ENCODE assay signal across 12 cellular contexts in genomic region chr1:31891280-31891679, GRCh38. TPM values are rescaled to one million over a fixed set of nuclear protein-coding genes. Genes with fewer than 3 reads are reported as not detected.
A peak's percentile ranks its signal among the peaks of the same experiment; 100 is the strongest.
DNase-seq lines count a peak whose midpoint lies in the region; ATAC-seq and TF ChIP-seq lines count a peak whose summit lies in the region.
"Had no signal": no experiment of that assay in that cellular context is flagged by ENCODE, and none has a peak within 500 bp of the region (broad histone marks: within the 10 kb centered on the region; RNA-seq: fewer than 3 reads in every experiment).

No MANE protein-coding gene starts in this region.

- H3K4me3 Mint-ChIP-seq in activated CD4-positive, alpha-beta memory T cell treated with anti-CD3 and anti-CD28 coated beads for 36 hours = no peak overlapping the region
- H3K4me3 Mint-ChIP-seq in natural killer cell = no peak overlapping the region

- ATAC-seq in natural killer cell = no peak

- intact Hi-C loops in activated CD4-positive, alpha-beta memory T cell treated with anti-CD3 and anti-CD28 coated beads for 36 hours (cut with micrococcal nuclease) = loop anchor here (1.0 kb wide), 4 partner anchors 20 to 65 kb away; no protein-coding TSS in a partner anchor
- intact Hi-C loops in natural killer cell (cut with micrococcal nuclease) (no loop called here), testis (cut with DNase I; ENCODE audit: low total_unique reads) (no loop called here)

- peaks cover 35% of the 10 kb centered on the region for H3K4me1 Mint-ChIP-seq in activated CD4-positive, alpha-beta memory T cell treated with anti-CD3 and anti-CD28 coated beads for 36 hours (ENCODE audit: low read depth)
- peaks cover 14 to 19% of the 10 kb centered on the region in 2 donors for H3K4me1 Mint-ChIP-seq in natural killer cell

- H3K27me3 Mint-ChIP-seq in activated CD4-positive, alpha-beta memory T cell treated with anti-CD3 and anti-CD28 coated beads for 36 hours = no peaks in the 10 kb centered on the region
- no peaks in the 10 kb centered on the region for H3K27me3 Mint-ChIP-seq in natural killer cell (ENCODE audit: low read depth in 2 of 2)

- H3K27ac ChIP-seq in testis = no peak overlapping the region
- H3K27ac ChIP-seq: dorsolateral prefrontal cortex had no signal

- H3K27me3 ChIP-seq in testis (no peaks in the 10 kb centered on the region), MG63 (no peaks in the 10 kb centered on the region)
- H3K27me3 ChIP-seq: dorsolateral prefrontal cortex had no signal

- CTCF ChIA-PET in activated CD4-positive, alpha-beta memory T cell treated with anti-CD3 and anti-CD28 coated beads for 36 hours (lab: Charles Lee) = interaction anchor here (0.6 to 2.0 kb wide), 9 partner anchors 15 to 821 kb away, joined by 3 to 5 read pairs (median 3); partner anchors contain the start of gene PTP4A2

- TF ChIP-seq CTCF in GM12864 (IDR thresholded peaks at IDR 0.05; ENCODE audit: low read depth, low read length, missing control alignments) (no peak), natural killer cell (IDR thresholded peaks at IDR 0.05) (no peak), testis (IDR thresholded peaks at IDR 0.05) (no peak)

- peaks cover 1% of the 10 kb centered on the region for H3K36me3 Mint-ChIP-seq in activated CD4-positive, alpha-beta memory T cell treated with anti-CD3 and anti-CD28 coated beads for 36 hours
- no peaks in the 10 kb centered on the region for H3K36me3 Mint-ChIP-seq in natural killer cell

- no peaks in the 10 kb centered on the region for H3K9me3 ChIP-seq in testis
- H3K9me3 ChIP-seq in MG63 = peaks cover 8% of the 10 kb centered on the region; the same call in 1 of the 2 replicates

- DNase-seq in GM12864 (ENCODE audit: low read depth) (peak; percentile 64), GM19240 (ENCODE audit: insufficient read length, low spot score) (peak; percentile 16), natural killer cell (no peak), dermis blood vessel endothelial cell (no peak), testis (no peak), MG63 (no peak), NCI-H774 (lab: John Stamatoyannopoulos, UW) (no peak)
- DNase-seq in activated CD4-positive, alpha-beta memory T cell treated with anti-CD3 and anti-CD28 coated beads for 36 hours = peak; percentile 78
- DNase-seq: COR-L47, dorsolateral prefrontal cortex, NCI-H187 treated with DMSO at 0.1 percent for 48 hours had no signal

- H3K36me3 ChIP-seq in testis (ENCODE audit: low read depth, missing control alignments) (no peaks in the 10 kb centered on the region), MG63 (peaks cover 2% of the 10 kb centered on the region; the same call in 1 of the 2 replicates)

- WGBS in testis, 2 donors = 84 to 88% methylated on average over 3 of the region's 3 CpGs

- POLR2A ChIA-PET in activated CD4-positive, alpha-beta memory T cell treated with anti-CD3 and anti-CD28 coated beads for 36 hours (lab: Charles Lee) = interaction anchor here (0.8 to 2.3 kb wide), 8 partner anchors 10 to 66 kb away, joined by 3 to 10 read pairs (median 5); no protein-coding TSS in a partner anchor

- no peak for TF ChIP-seq POLR2A in testis (IDR thresholded peaks at IDR 0.05)

- H3K9me3 Mint-ChIP-seq in activated CD4-positive, alpha-beta memory T cell treated with anti-CD3 and anti-CD28 coated beads for 36 hours = no peaks in the 10 kb centered on the region
- no peaks in the 10 kb centered on the region for H3K9me3 Mint-ChIP-seq in natural killer cell

- H3K27ac Mint-ChIP-seq in activated CD4-positive, alpha-beta memory T cell treated with anti-CD3 and anti-CD28 coated beads for 36 hours = peak overlapping the region; percentile 73
- H3K27ac Mint-ChIP-seq in natural killer cell = peak overlapping the region; percentile 34 to 90

- no peak overlapping the region for H3K4me3 ChIP-seq in GM12864 (ENCODE audit: low read depth, low read length)
- no peak overlapping the region for H3K4me3 ChIP-seq in testis
- H3K4me3 ChIP-seq in MG63 = no peak overlapping the region
- H3K4me3 ChIP-seq: dorsolateral prefrontal cortex, lung had no signal

- no peaks in the 10 kb centered on the region for H3K4me1 ChIP-seq in testis

RNA-seq across cellular contexts. Expression of gene PTP4A2, which starts 46.9 kb away (rescaled TPM):
- 100 to 1,000 TPM; 275 to 285 TPM for total RNA-seq in activated CD4-positive, alpha-beta memory T cell treated with anti-CD3 and anti-CD28 coated beads for 36 hours
- total RNA-seq in natural killer cell = 100 to 1,000 TPM; 435 to 527 (median 443) TPM
- total RNA-seq in dermis blood vessel endothelial cell = 199 and 243 TPM in 2 replicates
- total RNA-seq in testis = 100 to 1,000 TPM; 137 to 189 TPM
- 305 TPM for polyA plus RNA-seq in testis (ENCODE audit: insufficient read depth, low read depth, low replicate concordance)
- 321 and 754 TPM in 2 replicates for total RNA-seq in MG63 (2014; rRNA removed; shearing (Covaris generic); ENCODE audit: low replicate concordance)

Comparison
In these comparisons a context has a peak if more than half of its experiments do, and no peak if none do; other contexts are left out.
1. DNase-seq: peak in GM12864 (single experiment), GM19240 (single experiment) and activated CD4-positive, alpha-beta memory T cell treated with anti-CD3 and anti-CD28 coated beads for 36 hours (single experiment); none in natural killer cell (single experiment), dermis blood vessel endothelial cell (single experiment), testis (single experiment), MG63 (single experiment) and NCI-H774 (single experiment).